ENCODE assay signal across 1 cellular context in genomic region chr1:224434447-224435317, GRCh38.
TF ChIP-seq lines count a peak whose summit lies in the region.

Gene WDR26, minus strand, starts transcription at chr1:224434797.

TF ChIP-seq in K562, 482 proteins besides CTCF, POLR2A, EP300 and RAD21 (continued from another document):
- TF ChIP-seq OTX1 (CRISPR knock-in tag; IDR thresholded peaks at IDR 0.05) (peak; percentile 82; the same call in 1 of the 2 replicates), BRD9 (IDR thresholded peaks at IDR 0.05; ENCODE audit: low read depth, partially characterized antibody) (peak; percentile 52), ZBTB7A (IDR thresholded peaks at IDR 0.05; ENCODE audit: borderline replicate concordance, control insufficient read depth, low read depth, low read length) (peak; percentile 95), ARNT (IDR thresholded peaks at IDR 0.05) (no peak; a peak in 1 of 4 replicates), TOE1 (IDR thresholded peaks at IDR 0.05; ENCODE audit: borderline replicate concordance) (peak; percentile 76), TOE1 (CRISPR knock-in tag; IDR thresholded peaks at IDR 0.05; ENCODE audit: borderline replicate concordance, low read depth) (no peak; the same call in 1 of the 2 replicates), CBFB (CRISPR knock-in tag; IDR thresholded peaks at IDR 0.05) (peak; percentile 73; the same call in 1 of the 2 replicates), HCFC1 (IDR thresholded peaks at IDR 0.05; ENCODE audit: low read depth, low read length) (peak; percentile 66), JUN (IDR thresholded peaks at IDR 0.05; ENCODE audit: borderline replicate concordance, low read depth, low read length) (peak; percentile 19; the same call in 1 of the 2 replicates), JUN (CRISPR knock-in tag; IDR thresholded peaks at IDR 0.05; ENCODE audit: borderline replicate concordance) (no peak), ZNF766 (CRISPR knock-in tag; conservative IDR thresholded peaks at IDR 0.05) (0 out of 2 replicates have a peak, but pooled peaks have one; percentile 18), ZNF239 (CRISPR knock-in tag; IDR thresholded peaks at IDR 0.05) (0 out of 2 replicates have a peak, but pooled peaks have one; percentile 16), SRF (CRISPR knock-in tag; IDR thresholded peaks at IDR 0.05) (peak in 1 of 2 experiments; percentile 57; a peak in 1 of 4 replicates), CREB3 (tag; conservative IDR thresholded peaks at IDR 0.05; ENCODE audit: low read depth) (no peak), FOSL1 (tag; conservative IDR thresholded peaks at IDR 0.05) (0 out of 2 replicates have a peak, but pooled peaks have one; percentile 49), KLF6 (CRISPR knock-in tag; IDR thresholded peaks at IDR 0.05; ENCODE audit: borderline replicate concordance) (0 out of 2 replicates have a peak, but pooled peaks have one; percentile 45), ZBTB1 (CRISPR knock-in tag; IDR thresholded peaks at IDR 0.05; ENCODE audit: borderline replicate concordance, low read depth) (0 out of 2 replicates have a peak, but pooled peaks have one; percentile 60), SNIP1 (IDR thresholded peaks at IDR 0.05; ENCODE audit: low read depth) (no peak), EZH2 (IDR thresholded peaks at IDR 0.05; ENCODE audit: borderline replicate concordance, low read depth, low read length) (no peak), TFE3 (CRISPR knock-in tag; IDR thresholded peaks at IDR 0.05) (no peak), RBM34 (IDR thresholded peaks at IDR 0.05; ENCODE audit: borderline replicate concordance, insufficient read depth, low read length) (no peak), YY1 (IDR thresholded peaks at IDR 0.05; ENCODE audit: borderline replicate concordance in 1 of 3, control insufficient read depth in 1 of 3, extremely low read depth in 1 of 3, insufficient read depth in 3 of 3, insufficient read length in 1 of 3, insufficient replicate concordance in 2 of 3, low read depth in 1 of 3, low read length in 2 of 3) (peak; percentile 59 to 94 (median 88)), LARP7 (IDR thresholded peaks at IDR 0.05) (peak; percentile 60), TAF1 (IDR thresholded peaks at IDR 0.05; ENCODE audit: control insufficient read depth, extremely low read depth, insufficient read depth, low read length, severe bottlenecking) (peak; percentile 97), PYGO2 (tag; IDR thresholded peaks at IDR 0.05) (no peak), BHLHE40 (IDR thresholded peaks at IDR 0.05; ENCODE audit: low read length) (peak; percentile 98), NRF1 (conservative IDR thresholded peaks at IDR 0.05 in 1 of 2, IDR thresholded peaks at IDR 0.05 in 1 of 2) (0 out of 4 replicates have a peak, but pooled peaks of 1 of the 2 experiments have one; percentile 18), TBL1XR1 (IDR thresholded peaks at IDR 0.05; ENCODE audit: low read length in 2 of 2) (0 out of 4 replicates have a peak, but pooled peaks of 1 of the 2 experiments have one; percentile 34), ZNF408 (CRISPR knock-in tag; IDR thresholded peaks at IDR 0.05; ENCODE audit: low read depth) (no peak), ATF7 (IDR thresholded peaks at IDR 0.05) (peak; percentile 48), TAF15 (IDR thresholded peaks at IDR 0.05; ENCODE audit: low read depth, low read length) (no peak), ERF (CRISPR knock-in tag; IDR thresholded peaks at IDR 0.05) (0 out of 2 replicates have a peak, but pooled peaks have one; percentile 32), SOX6 (IDR thresholded peaks at IDR 0.05) (peak; percentile 62), ZBED1 (IDR thresholded peaks at IDR 0.05) (no peak), HNRNPL (IDR thresholded peaks at IDR 0.05; ENCODE audit: low read depth, low read length) (no peak), BMI1 (IDR thresholded peaks at IDR 0.05; ENCODE audit: low read length) (no peak), SMAD1 (IDR thresholded peaks at IDR 0.05; ENCODE audit: low read depth, low read length, partially characterized antibody) (peak; percentile 79), NELFE (IDR thresholded peaks at IDR 0.05; ENCODE audit: insufficient read depth, insufficient read length) (no peak), GATAD2A (IDR thresholded peaks at IDR 0.05) (peak; percentile 92), HDAC6 (IDR thresholded peaks at IDR 0.05; ENCODE audit: low read depth, low read length) (no peak), CXXC5 (CRISPR knock-in tag; IDR thresholded peaks at IDR 0.05) (peak; percentile 68), RAD51 (IDR thresholded peaks at IDR 0.05; ENCODE audit: borderline replicate concordance, low read depth) (peak; percentile 49; the same call in 1 of the 2 replicates)
- TF ChIP-seq, protein P1, sequence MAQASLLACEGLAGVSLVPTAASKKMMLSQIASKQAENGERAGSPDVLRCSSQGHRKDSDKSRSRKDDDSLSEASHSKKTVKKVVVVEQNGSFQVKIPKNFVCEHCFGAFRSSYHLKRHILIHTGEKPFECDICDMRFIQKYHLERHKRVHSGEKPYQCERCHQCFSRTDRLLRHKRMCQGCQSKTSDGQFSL (CRISPR knock-in tag; IDR thresholded peaks at IDR 0.05), result peak; percentile 68; the same call in 1 of the 2 replicates
- TF ChIP-seq, protein P1 (tag; IDR thresholded peaks at IDR 0.05), result peak in 1 of 2 experiments; percentile 87; a peak in 1 of 4 replicates
- TF ChIP-seq, protein P2, sequence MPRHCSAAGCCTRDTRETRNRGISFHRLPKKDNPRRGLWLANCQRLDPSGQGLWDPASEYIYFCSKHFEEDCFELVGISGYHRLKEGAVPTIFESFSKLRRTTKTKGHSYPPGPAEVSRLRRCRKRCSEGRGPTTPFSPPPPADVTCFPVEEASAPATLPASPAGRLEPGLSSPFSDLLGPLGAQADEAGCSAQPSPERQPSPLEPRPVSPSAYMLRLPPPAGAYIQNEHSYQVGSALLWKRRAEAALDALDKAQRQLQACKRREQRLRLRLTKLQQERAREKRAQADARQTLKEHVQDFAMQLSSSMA (CRISPR knock-in tag; IDR thresholded peaks at IDR 0.05), result 0 out of 2 replicates have a peak, but pooled peaks have one; percentile 9
- TF ChIP-seq, protein P3, sequence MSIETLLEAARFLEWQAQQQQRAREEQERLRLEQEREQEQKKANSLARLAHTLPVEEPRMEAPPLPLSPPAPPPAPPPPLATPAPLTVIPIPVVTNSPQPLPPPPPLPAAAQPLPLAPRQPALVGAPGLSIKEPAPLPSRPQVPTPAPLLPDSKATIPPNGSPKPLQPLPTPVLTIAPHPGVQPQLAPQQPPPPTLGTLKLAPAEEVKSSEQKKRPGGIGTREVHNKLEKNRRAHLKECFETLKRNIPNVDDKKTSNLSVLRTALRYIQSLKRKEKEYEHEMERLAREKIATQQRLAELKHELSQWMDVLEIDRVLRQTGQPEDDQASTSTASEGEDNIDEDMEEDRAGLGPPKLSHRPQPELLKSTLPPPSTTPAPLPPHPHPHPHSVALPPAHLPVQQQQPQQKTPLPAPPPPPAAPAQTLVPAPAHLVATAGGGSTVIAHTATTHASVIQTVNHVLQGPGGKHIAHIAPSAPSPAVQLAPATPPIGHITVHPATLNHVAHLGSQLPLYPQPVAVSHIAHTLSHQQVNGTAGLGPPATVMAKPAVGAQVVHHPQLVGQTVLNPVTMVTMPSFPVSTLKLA (conservative IDR thresholded peaks at IDR 0.05), result peak; percentile 99 to 100
- TF ChIP-seq, protein P4, sequence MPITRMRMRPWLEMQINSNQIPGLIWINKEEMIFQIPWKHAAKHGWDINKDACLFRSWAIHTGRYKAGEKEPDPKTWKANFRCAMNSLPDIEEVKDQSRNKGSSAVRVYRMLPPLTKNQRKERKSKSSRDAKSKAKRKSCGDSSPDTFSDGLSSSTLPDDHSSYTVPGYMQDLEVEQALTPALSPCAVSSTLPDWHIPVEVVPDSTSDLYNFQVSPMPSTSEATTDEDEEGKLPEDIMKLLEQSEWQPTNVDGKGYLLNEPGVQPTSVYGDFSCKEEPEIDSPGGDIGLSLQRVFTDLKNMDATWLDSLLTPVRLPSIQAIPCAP (CRISPR knock-in tag; IDR thresholded peaks at IDR 0.05; ENCODE audit: borderline replicate concordance), result 0 out of 2 replicates have a peak, but pooled peaks have one; percentile 64
- TF ChIP-seq, protein P5, sequence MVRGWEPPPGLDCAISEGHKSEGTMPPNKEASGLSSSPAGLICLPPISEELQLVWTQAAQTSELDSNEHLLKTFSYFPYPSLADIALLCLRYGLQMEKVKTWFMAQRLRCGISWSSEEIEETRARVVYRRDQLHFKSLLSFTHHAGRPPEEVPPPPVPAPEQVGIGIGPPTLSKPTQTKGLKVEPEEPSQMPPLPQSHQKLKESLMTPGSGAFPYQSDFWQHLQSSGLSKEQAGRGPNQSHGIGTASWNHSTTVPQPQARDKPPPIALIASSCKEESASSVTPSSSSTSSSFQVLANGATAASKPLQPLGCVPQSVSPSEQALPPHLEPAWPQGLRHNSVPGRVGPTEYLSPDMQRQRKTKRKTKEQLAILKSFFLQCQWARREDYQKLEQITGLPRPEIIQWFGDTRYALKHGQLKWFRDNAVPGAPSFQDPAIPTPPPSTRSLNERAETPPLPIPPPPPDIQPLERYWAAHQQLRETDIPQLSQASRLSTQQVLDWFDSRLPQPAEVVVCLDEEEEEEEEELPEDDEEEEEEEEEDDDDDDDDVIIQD (CRISPR knock-in tag; IDR thresholded peaks at IDR 0.05), result peak; percentile 76; the same call in 1 of the 2 replicates
TF ChIP-seq in K562: peak in this region for 175.
